ENCODE assay signal across 24 cellular contexts in the genomic region with DNA sequence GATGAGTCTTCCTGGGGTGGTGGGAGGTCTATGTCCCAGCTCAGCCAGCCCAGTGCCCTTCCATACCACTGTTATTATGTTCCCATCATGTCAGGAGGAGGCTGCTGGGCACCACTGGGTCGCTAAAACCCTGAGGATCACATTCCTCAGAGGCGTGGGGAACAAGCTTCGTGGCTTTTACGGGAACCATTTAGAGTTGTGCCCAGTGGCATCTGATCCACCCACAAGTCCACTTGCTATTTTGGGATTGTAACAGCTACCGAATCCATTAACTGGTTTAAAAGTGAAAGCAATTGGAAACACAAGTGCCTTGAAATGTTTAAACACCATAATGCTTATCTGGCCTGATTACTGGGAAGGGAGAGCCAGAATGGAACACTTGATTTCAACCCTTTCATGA. TPM values are rescaled to one million over a fixed set of nuclear protein-coding genes. Genes with fewer than 3 reads are reported as not detected.
"Had no signal": no experiment of that assay in that cellular context is flagged by ENCODE, and none has a peak within 500 bp of the region (broad histone marks: within the 10 kb centered on the region; RNA-seq: fewer than 3 reads in every experiment).

No MANE protein-coding gene starts in this region.

- FAIRE-seq: pancreas, TTC549 had no signal

- H3K4me3 ChIP-seq: coronary artery, esophagus muscularis mucosa, pancreas, testis had no signal

- H3K36me3 ChIP-seq: esophagus muscularis mucosa, pancreas had no signal

- H3K27ac ChIP-seq: coronary artery, esophagus muscularis mucosa, pancreas, testis had no signal

- H3K4me3 Mint-ChIP-seq: activated B cell treated with CpG ODN at 0.5 μM for 24 hours; activated T-cell treated with anti-CD3 and anti-CD28 coated beads, Interleukin-2, amount 50 U/mL, for 72 hours; brain; central memory CD8-positive, alpha-beta T cell; nephron progenitor cell; stimulated activated naive CD8-positive, alpha-beta T cell treated with anti-CD3 and anti-CD28 coated beads, Interleukin-15, Interleukin-2, amounts not matched to agents 100 ng/mL and 50 ng/mL, for 24 hours had no signal

- H3K27me3 ChIP-seq: esophagus muscularis mucosa, pancreas, testis had no signal

- H3K9me3 ChIP-seq: pancreas, testis had no signal

- H3K36me3 Mint-ChIP-seq: activated naive CD4-positive, alpha-beta T cell treated with anti-CD3 and anti-CD28 coated beads, Interleukin-2, amount 50 U/mL, for 72 hours; brain had no signal

- H3K9me3 Mint-ChIP-seq: activated naive CD4-positive, alpha-beta T cell treated with anti-CD3 and anti-CD28 coated beads, Interleukin-2, amount 50 U/mL, for 72 hours; activated T-cell treated with anti-CD3 and anti-CD28 coated beads, Interleukin-2, amount 50 U/mL, for 72 hours; central memory CD8-positive, alpha-beta T cell; stimulated activated naive CD8-positive, alpha-beta T cell treated with anti-CD3 and anti-CD28 coated beads, Interleukin-15, Interleukin-2, amounts not matched to agents 100 ng/mL and 50 ng/mL, for 24 hours had no signal

- H3K4me1 Mint-ChIP-seq: activated B cell treated with CpG ODN at 0.5 μM for 24 hours; brain; central memory CD8-positive, alpha-beta T cell had no signal

- DNase-seq: activated B cell treated with CpG ODN at 0.5 μM for 24 hours; activated CD4-positive, alpha-beta T cell treated with anti-CD3 and anti-CD28 coated beads for 48 hours; activated CD8-positive, alpha-beta memory T cell treated with anti-CD3 and anti-CD28 coated beads, Interleukin-2, amount 50 U/mL, for 48 hours; activated gamma-delta T cell; activated T-cell treated with anti-CD3 and anti-CD28 coated beads, Interleukin-2, amount 50 U/mL, for 72 hours; effector CD4-positive, alpha-beta T cell; glutamatergic neuron; hypothalamus; kidney glomerular epithelial cell; nephron progenitor cell; pancreas; retina; testis had no signal

- ATAC-seq: activated naive CD4-positive, alpha-beta T cell treated with anti-CD3 and anti-CD28 coated beads, Interleukin-2, amount 50 U/mL, for 72 hours; activated T-cell treated with anti-CD3 and anti-CD28 coated beads, Interleukin-2, amount 50 U/mL, for 72 hours had no signal

- H3K4me1 ChIP-seq: pancreas, testis had no signal

- H3K27ac Mint-ChIP-seq: activated B cell treated with CpG ODN at 0.5 μM for 24 hours; activated naive CD4-positive, alpha-beta T cell treated with anti-CD3 and anti-CD28 coated beads, Interleukin-2, amount 50 U/mL, for 72 hours; activated T-cell treated with anti-CD3 and anti-CD28 coated beads, Interleukin-2, amount 50 U/mL, for 72 hours; nephron progenitor cell; stimulated activated naive CD8-positive, alpha-beta T cell treated with anti-CD3 and anti-CD28 coated beads, Interleukin-15, Interleukin-2, amounts not matched to agents 100 ng/mL and 50 ng/mL, for 24 hours had no signal

RNA-seq across cellular contexts. Expression of a gene that starts 13.1 kb away (rescaled TPM):
- total RNA-seq: activated B cell treated with CpG ODN at 0.5 μM for 24 hours; activated naive CD4-positive, alpha-beta T cell treated with anti-CD3 and anti-CD28 coated beads, Interleukin-2, amount 50 U/mL, for 72 hours; activated T-cell treated with anti-CD3 and anti-CD28 coated beads, Interleukin-2, amount 50 U/mL, for 72 hours; lower leg skin; mesenteric fat pad; T-helper 2 cell treated with Interferon-gamma antibody and Interleukin-4, amounts not matched to agents 100 ng/mL and 5 ng/mL, for 36 hours; ureter had no signal
- polyA plus RNA-seq: pancreas had no signal
